ENCODE assay signal across 10 cellular contexts in the genomic region with DNA sequence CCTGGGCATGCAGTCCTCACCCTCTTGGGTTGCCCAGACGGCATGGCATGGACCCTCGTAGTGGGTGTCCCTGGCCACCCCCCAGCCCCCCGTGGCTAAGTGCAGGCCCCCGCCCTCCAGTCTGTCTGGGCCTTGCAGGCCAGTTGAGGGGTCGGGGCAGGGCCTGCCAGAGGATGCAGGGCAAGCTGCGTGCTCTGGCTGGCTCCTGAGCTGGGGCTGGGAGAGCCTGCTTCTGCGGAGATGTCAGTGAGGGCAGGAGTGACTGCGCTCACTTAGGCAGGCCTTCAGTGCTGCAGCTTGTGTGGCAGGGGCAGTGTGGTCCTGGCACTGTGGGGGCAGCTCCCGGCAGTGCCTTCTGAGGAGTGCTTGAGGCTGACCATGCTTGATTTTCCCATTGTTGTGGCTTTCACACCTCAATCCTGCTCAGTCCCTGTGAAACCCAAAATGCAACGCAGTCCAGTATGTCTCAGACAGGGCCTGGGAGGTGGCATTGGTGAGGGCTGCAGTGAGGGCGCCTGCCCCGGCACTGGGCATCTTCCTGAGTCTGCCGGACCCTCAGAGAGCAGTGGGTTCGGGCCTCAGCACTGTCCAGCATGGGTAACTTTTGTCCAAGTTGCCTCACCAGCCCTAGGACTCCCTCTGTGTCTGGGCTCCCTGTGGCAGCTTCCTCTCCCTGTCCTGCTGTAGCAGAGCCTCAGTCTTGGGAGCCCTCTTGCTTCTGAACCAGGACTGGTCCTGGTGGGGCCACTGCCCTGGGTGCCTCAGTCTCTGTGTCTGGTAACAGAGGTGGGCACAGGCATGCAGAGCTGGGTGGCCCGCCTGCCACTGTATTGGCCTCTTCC.
A peak's percentile ranks its signal among the peaks of the same experiment; 100 is the strongest.
DNase-seq lines count a peak whose midpoint lies in the region; ATAC-seq, FAIRE-seq and TF ChIP-seq lines count a peak whose summit lies in the region.
"Had no signal": no experiment of that assay in that cellular context is flagged by ENCODE, and none has a peak within 500 bp of the region (broad histone marks: within the 10 kb centered on the region; RNA-seq: fewer than 3 reads in every experiment).

No MANE protein-coding gene starts in this region.

- no peak for FAIRE-seq in kidney (lab: Jason Lieb, UNC)

- H3K9me3 Mint-ChIP-seq in stimulated activated effector memory CD8-positive, alpha-beta T cell treated with anti-CD3 and anti-CD28 coated beads, Interleukin-12 subunit alpha, Interleukin-12 subunit beta, amount 100 ng/mL, for 72 hours, result no peaks in the 10 kb centered on the region
- H3K9me3 Mint-ChIP-seq: T-helper 1 cell treated with Interleukin-12 subunit alpha and Interleukin-12 subunit beta and Interleukin-4 antibody, amounts not matched to agents 30 μg/mL and 1 μg/mL, for 36 hours had no signal

- H3K27ac Mint-ChIP-seq in stimulated activated effector memory CD8-positive, alpha-beta T cell treated with anti-CD3 and anti-CD28 coated beads, Interleukin-12 subunit alpha, Interleukin-12 subunit beta, amount 100 ng/mL, for 72 hours, result peak overlapping the region; percentile 55
- H3K27ac Mint-ChIP-seq: T-helper 1 cell treated with Interleukin-12 subunit alpha and Interleukin-12 subunit beta and Interleukin-4 antibody, amounts not matched to agents 30 μg/mL and 1 μg/mL, for 36 hours had no signal

- intact Hi-C loops in kidney (cut with DNase I), result no loop called here

- in situ Hi-C loops in HAP-1 (cut with MboI; ENCODE audit: low sequenced_read_pairs), result no loop called here

- H3K27ac ChIP-seq in kidney (ENCODE audit: low read depth in 2 of 2, low read length in 2 of 2), result no peak overlapping the region

- no peaks in the 10 kb centered on the region for H3K9me3 ChIP-seq in kidney (ENCODE audit: control insufficient read depth in 1 of 2, low read length in 2 of 2)
- no peaks in the 10 kb centered on the region for H3K9me3 ChIP-seq in HAP-1

- ATAC-seq in stimulated activated effector memory CD8-positive, alpha-beta T cell treated with anti-CD3 and anti-CD28 coated beads, Interleukin-12 subunit alpha, Interleukin-12 subunit beta, amount 100 ng/mL, for 72 hours, result peak; percentile 14
- ATAC-seq in GM19035 (IDR thresholded peaks at IDR 0.05; ENCODE audit: unreplicated experiment), result no peak

- DNase-seq in activated effector memory CD4-positive, alpha-beta T cell treated with anti-CD3 and anti-CD28 coated beads, Interleukin-2, amount 50 U/mL, for 16 hours, result peak; percentile 57
- no peak for DNase-seq in activated effector memory CD4-positive, alpha-beta T cell treated with Interleukin-2 at 50 U/mL for 16 hours
- peak; percentile 12 for DNase-seq in activated CD8-positive, alpha-beta memory T cell treated with anti-CD3 and anti-CD28 coated beads, Interleukin-2, amount 50 U/mL, for 4 hours
- DNase-seq in kidney, result peak; percentile 61
- DNase-seq in stimulated activated effector memory CD8-positive, alpha-beta T cell treated with anti-CD3 and anti-CD28 coated beads, Interleukin-12 subunit alpha, Interleukin-12 subunit beta, amount 100 ng/mL, for 72 hours (ENCODE audit: low spot score in 2 of 2), result no peak
- DNase-seq in HAP-1 (ENCODE audit: low spot score in 2 of 2), result no peak
- DNase-seq in COR-L47 (lab: John Stamatoyannopoulos, UW), result no peak
- DNase-seq: NCI-H146 had no signal

- peaks cover 13% of the 10 kb centered on the region for H3K4me1 Mint-ChIP-seq in stimulated activated effector memory CD8-positive, alpha-beta T cell treated with anti-CD3 and anti-CD28 coated beads, Interleukin-12 subunit alpha, Interleukin-12 subunit beta, amount 100 ng/mL, for 72 hours

- no peaks in the 10 kb centered on the region for H3K36me3 ChIP-seq in kidney (ENCODE audit: control insufficient read depth in 1 of 2, insufficient read depth in 2 of 2, low read length in 2 of 2)
- 0 out of 2 replicates have a peak, but pooled peaks cover 2% of the 10 kb centered on the region for H3K36me3 ChIP-seq in HAP-1 (replicated peaks)

- no peak overlapping the region for H3K4me3 Mint-ChIP-seq in stimulated activated effector memory CD8-positive, alpha-beta T cell treated with anti-CD3 and anti-CD28 coated beads, Interleukin-12 subunit alpha, Interleukin-12 subunit beta, amount 100 ng/mL, for 72 hours
- H3K4me3 Mint-ChIP-seq: T-helper 1 cell treated with Interleukin-12 subunit alpha and Interleukin-12 subunit beta and Interleukin-4 antibody, amounts not matched to agents 30 μg/mL and 1 μg/mL, for 36 hours had no signal

- H3K4me1 ChIP-seq in kidney (ENCODE audit: control insufficient read depth in 1 of 2, insufficient read depth in 1 of 2, low read depth in 1 of 2, low read length in 2 of 2), result no peaks in the 10 kb centered on the region
- no peaks in the 10 kb centered on the region for H3K4me1 ChIP-seq in HAP-1

- no peaks in the 10 kb centered on the region for H3K27me3 ChIP-seq in HAP-1 (ENCODE audit: low read depth)

- H3K36me3 Mint-ChIP-seq in stimulated activated effector memory CD8-positive, alpha-beta T cell treated with anti-CD3 and anti-CD28 coated beads, Interleukin-12 subunit alpha, Interleukin-12 subunit beta, amount 100 ng/mL, for 72 hours, result peaks cover 33% of the 10 kb centered on the region

- no peak for TF ChIP-seq CTCF in kidney (IDR thresholded peaks at IDR 0.05; ENCODE audit: borderline replicate concordance, extremely low read depth, insufficient read depth)

- H3K9ac ChIP-seq in kidney (ENCODE audit: low read length in 2 of 2), result no peak overlapping the region

- H3K4me3 ChIP-seq in kidney (ENCODE audit: low read length in 2 of 2) (no peak overlapping the region), HAP-1 (no peak overlapping the region)

Comparison
In these comparisons a context has a peak if more than half of its experiments do, and no peak if none do; other contexts are left out.
1. DNase-seq: peak in activated effector memory CD4-positive, alpha-beta T cell treated with anti-CD3 and anti-CD28 coated beads, Interleukin-2, amount 50 U/mL, for 16 hours (single experiment), activated CD8-positive, alpha-beta memory T cell treated with anti-CD3 and anti-CD28 coated beads, Interleukin-2, amount 50 U/mL, for 4 hours (single experiment) and kidney (single experiment); none in activated effector memory CD4-positive, alpha-beta T cell treated with Interleukin-2 at 50 U/mL for 16 hours (single experiment), stimulated activated effector memory CD8-positive, alpha-beta T cell treated with anti-CD3 and anti-CD28 coated beads, Interleukin-12 subunit alpha, Interleukin-12 subunit beta, amount 100 ng/mL, for 72 hours (0 of 2), HAP-1 (0 of 2) and COR-L47 (single experiment).